8 cellular contexts compared by ENCODE assay signal in genomic region chr2:67616749-67617148, GRCh38.
DNase-seq lines count a peak whose midpoint lies in the region; ATAC-seq and TF ChIP-seq lines count a peak whose summit lies in the region.

No MANE protein-coding gene starts in this region.

- H3K4me3 ChIP-seq in right atrium auricular region (no peak overlapping the region), fibroblast of lung (replicated peaks in 1 of 4; ENCODE audit: control extremely low read depth in 1 of 4, insufficient read depth in 1 of 4, low read depth in 3 of 4, low read length in 4 of 4) (no peak overlapping the region), coronary artery (no peak overlapping the region)

- no peak overlapping the region for H3K4me2 ChIP-seq in fibroblast of lung (ENCODE audit: extremely low read depth, insufficient read depth, low read length)

- H3K27me3 ChIP-seq in right atrium auricular region = no peaks in the 10 kb centered on the region
- no peaks in the 10 kb centered on the region for H3K27me3 ChIP-seq in fibroblast of lung (ENCODE audit: control insufficient read depth, insufficient read depth, low read length)

- intact Hi-C loops in Right ventricle myocardium inferior (cut with DNase I) = no loop called here

- no peaks in the 10 kb centered on the region for H3K79me2 ChIP-seq in fibroblast of lung (ENCODE audit: control insufficient read depth, insufficient read depth, low read length)

- no peak overlapping the region for H3K9ac ChIP-seq in fibroblast of lung (ENCODE audit: insufficient read depth, low read length)

- peak overlapping the region; percentile 29 for H2AFZ ChIP-seq in fibroblast of lung (ENCODE audit: low read length)

- no peaks in the 10 kb centered on the region for H4K20me1 ChIP-seq in fibroblast of lung (ENCODE audit: control insufficient read depth, extremely low read depth, insufficient read depth, low read length)

- ATAC-seq in Right ventricle myocardium inferior = peak; percentile 82
- peak; percentile 78 for ATAC-seq in HG03135 (IDR thresholded peaks at IDR 0.05; ENCODE audit: unreplicated experiment)
- no peak for ATAC-seq in GM19397 (IDR thresholded peaks at IDR 0.05; ENCODE audit: unreplicated experiment)

- no peak overlapping the region for H3K27ac ChIP-seq in right atrium auricular region
- H3K27ac ChIP-seq in fibroblast of lung (ENCODE audit: insufficient read depth, low read length) = no peak overlapping the region
- no peak overlapping the region for H3K27ac ChIP-seq in coronary artery

- H3K9me3 ChIP-seq in right atrium auricular region (no peaks in the 10 kb centered on the region), fibroblast of lung (ENCODE audit: control insufficient read depth, insufficient read depth, low read depth, low read length) (no peaks in the 10 kb centered on the region)

- DNase-seq in Right ventricle myocardium inferior (ENCODE audit: missing footprints) = peak; percentile 54
- no peak for DNase-seq in right atrium auricular region (ENCODE audit: low spot score)
- peak; percentile 87 to 94 for DNase-seq in fibroblast of lung (ENCODE audit: low read depth in 2 of 2)
- DNase-seq in hippocampal formation (lab: John Stamatoyannopoulos, UW) = no peak
- DNase-seq in coronary artery (ENCODE audit: low spot score) = no peak
- DNase-seq in H4 (ENCODE audit: low spot score) = no peak

- H3K4me1 ChIP-seq in right atrium auricular region = no peaks in the 10 kb centered on the region
- H3K4me1 ChIP-seq in fibroblast of lung (ENCODE audit: control insufficient read depth, extremely low read depth, insufficient read depth, low read length) = no peaks in the 10 kb centered on the region

- no peaks in the 10 kb centered on the region for H3K36me3 ChIP-seq in right atrium auricular region
- no peaks in the 10 kb centered on the region for H3K36me3 ChIP-seq in fibroblast of lung (ENCODE audit: control insufficient read depth, insufficient read depth, low read length)

- TF ChIP-seq CTCF in right atrium auricular region (IDR thresholded peaks at IDR 0.05) (no peak), fibroblast of lung (conservative IDR thresholded peaks at IDR 0.05 in 1 of 2, IDR thresholded peaks at IDR 0.05 in 1 of 2; ENCODE audit: low read depth in 1 of 2, low read length in 2 of 2) (no peak), coronary artery (IDR thresholded peaks at IDR 0.05) (no peak)

Comparison
In these comparisons a context has a peak if more than half of its experiments do, and no peak if none do; other contexts are left out.
1. DNase-seq: peak in Right ventricle myocardium inferior (single experiment) and fibroblast of lung (2 of 2); none in right atrium auricular region (single experiment), hippocampal formation (0 of 2), coronary artery (single experiment) and H4 (single experiment).